In genomic region chr1:162471290-162471853, GRCh38 we compare ENCODE assay signal across 1 cellular context.
TF ChIP-seq lines count a peak whose summit lies in the region.

No MANE protein-coding gene starts in this region.

TF ChIP-seq in GM23338, 12 proteins besides CTCF, POLR2A, EP300 and RAD21 (continued from another document):
- TF ChIP-seq ZNF462 (CRISPR knock-in tag; IDR thresholded peaks at IDR 0.05): no peak
- no peak for TF ChIP-seq STAT1 (IDR thresholded peaks at IDR 0.05; ENCODE audit: unreplicated experiment)
- TF ChIP-seq EZH2phosphoT487 (IDR thresholded peaks at IDR 0.05; ENCODE audit: unreplicated experiment): no peak
